ENCODE assay signal across 40 cellular contexts in genomic region chr20:13947719-13948118, GRCh38. TPM values are rescaled to one million over a fixed set of nuclear protein-coding genes. Genes with fewer than 3 reads are reported as not detected.
"Had no signal": no experiment of that assay in that cellular context is flagged by ENCODE, and none has a peak within 500 bp of the region (broad histone marks: within the 10 kb centered on the region; RNA-seq: fewer than 3 reads in every experiment).

No MANE protein-coding gene starts in this region.

- H3K27ac ChIP-seq: adrenal gland, ascending aorta, body of pancreas, brain microvascular endothelial cell, breast epithelium, cardiac muscle cell had no signal

- H3K27me3 ChIP-seq: adrenal gland, ascending aorta, body of pancreas, brain microvascular endothelial cell, breast epithelium, cardiac muscle cell had no signal

- H3K4me3 Mint-ChIP-seq: activated naive CD4-positive, alpha-beta T cell treated with anti-CD3 and anti-CD28 coated beads for 36 hours; activated naive CD4-positive, alpha-beta T cell treated with anti-CD3 and anti-CD28 coated beads, Interleukin-2, amount 10 ng/mL, durations not matched to agents 7 days and 5 days; activated naive CD4-positive, alpha-beta T cell treated with anti-CD3 and anti-CD28 coated beads, Interleukin-2, amount 50 U/mL, for 24 hours; activated naive CD8-positive, alpha-beta T cell; activated naive CD8-positive, alpha-beta T cell treated with anti-CD3 and anti-CD28 coated beads for 36 hours; activated naive CD8-positive, alpha-beta T cell treated with anti-CD3 and anti-CD28 coated beads, Interleukin-2, amount 10 ng/mL, durations not matched to agents 7 days and 5 days; activated naive CD8-positive, alpha-beta T cell treated with anti-CD3 and anti-CD28 coated beads, Interleukin-2, amount 50 U/mL, for 24 hours; activated T-cell treated with anti-CD3 and anti-CD28 coated beads, Interleukin-2, amount 50 U/mL, for 24 hours; activated T-cell treated with anti-CD3 and anti-CD28 coated beads, Interleukin-2, amount 50 U/mL, for 4 hours; activated T-cell treated with anti-CD3 and anti-CD28 coated beads, Interleukin-2, amount 50 U/mL, for 72 hours; activated T-helper 1 cell treated with anti-CD3 and anti-CD28 coated beads, Interleukin-12 subunit alpha, Interleukin-12 subunit beta, Interleukin-2, Interleukin-4 antibody, amounts not matched to agents 30 ng/mL and 10 ng/mL and 1 ng/mL, durations not matched to agents 14 hours and 24 hours and 36 hours; activated T-helper 17 cell treated with anti-CD3 and anti-CD28 coated beads, Interleukin-2, amount 50 U/mL, for 72 hours; brain; central memory CD8-positive, alpha-beta T cell had no signal

- H3K4me1 Mint-ChIP-seq: activated naive CD4-positive, alpha-beta T cell treated with anti-CD3 and anti-CD28 coated beads, Interleukin-2, amount 10 ng/mL, durations not matched to agents 7 days and 5 days; activated naive CD4-positive, alpha-beta T cell treated with anti-CD3 and anti-CD28 coated beads, Interleukin-2, amount 50 U/mL, for 24 hours; activated naive CD8-positive, alpha-beta T cell treated with anti-CD3 and anti-CD28 coated beads for 36 hours; activated naive CD8-positive, alpha-beta T cell treated with anti-CD3 and anti-CD28 coated beads, Interleukin-2, amount 10 ng/mL, durations not matched to agents 7 days and 5 days; activated naive CD8-positive, alpha-beta T cell treated with anti-CD3 and anti-CD28 coated beads, Interleukin-2, amount 50 U/mL, for 24 hours; activated T-helper 17 cell treated with anti-CD3 and anti-CD28 coated beads, Interleukin-2, amount 50 U/mL, for 72 hours; brain; central memory CD8-positive, alpha-beta T cell had no signal

- H3K27me3 Mint-ChIP-seq: activated naive CD4-positive, alpha-beta T cell treated with anti-CD3 and anti-CD28 coated beads, Interleukin-2, amount 10 ng/mL, durations not matched to agents 7 days and 5 days; activated naive CD8-positive, alpha-beta T cell treated with anti-CD3 and anti-CD28 coated beads, Interleukin-2, amount 10 ng/mL, durations not matched to agents 7 days and 5 days; activated naive CD8-positive, alpha-beta T cell treated with anti-CD3 and anti-CD28 coated beads, Interleukin-2, amount 50 U/mL, for 24 hours; activated T-cell treated with anti-CD3 and anti-CD28 coated beads, Interleukin-2, amount 50 U/mL, for 24 hours; activated T-helper 17 cell treated with anti-CD3 and anti-CD28 coated beads, Interleukin-2, amount 50 U/mL, for 72 hours; central memory CD8-positive, alpha-beta T cell had no signal

- H3K4me3 ChIP-seq: adrenal gland, ascending aorta, body of pancreas, breast epithelium, cardiac muscle cell had no signal

- ATAC-seq: activated naive CD4-positive, alpha-beta T cell treated with anti-CD3 and anti-CD28 coated beads, Interleukin-2, amount 50 U/mL, for 72 hours; activated naive CD8-positive, alpha-beta T cell treated with anti-CD3 and anti-CD28 coated beads, Interleukin-2, amount 50 U/mL, for 24 hours; activated T-cell treated with anti-CD3 and anti-CD28 coated beads, Interleukin-2, amount 50 U/mL, for 4 hours; activated T-cell treated with anti-CD3 and anti-CD28 coated beads, Interleukin-2, amount 50 U/mL, for 72 hours; activated T-helper 17 cell treated with anti-CD3 and anti-CD28 coated beads, Interleukin-2, amount 50 U/mL, for 72 hours; body of pancreas had no signal

- H3K27ac Mint-ChIP-seq: activated naive CD4-positive, alpha-beta T cell treated with anti-CD3 and anti-CD28 coated beads for 36 hours; activated naive CD4-positive, alpha-beta T cell treated with anti-CD3 and anti-CD28 coated beads, Interleukin-2, amount 10 ng/mL, durations not matched to agents 7 days and 5 days; activated naive CD4-positive, alpha-beta T cell treated with anti-CD3 and anti-CD28 coated beads, Interleukin-2, amount 50 U/mL, for 24 hours; activated naive CD4-positive, alpha-beta T cell treated with anti-CD3 and anti-CD28 coated beads, Interleukin-2, amount 50 U/mL, for 72 hours; activated naive CD8-positive, alpha-beta T cell; activated naive CD8-positive, alpha-beta T cell treated with anti-CD3 and anti-CD28 coated beads for 36 hours; activated naive CD8-positive, alpha-beta T cell treated with anti-CD3 and anti-CD28 coated beads, Interleukin-2, amount 10 ng/mL, durations not matched to agents 7 days and 5 days; activated naive CD8-positive, alpha-beta T cell treated with anti-CD3 and anti-CD28 coated beads, Interleukin-2, amount 50 U/mL, for 24 hours; activated T-cell treated with anti-CD3 and anti-CD28 coated beads, Interleukin-2, amount 50 U/mL, for 24 hours; activated T-cell treated with anti-CD3 and anti-CD28 coated beads, Interleukin-2, amount 50 U/mL, for 72 hours; activated T-helper 1 cell treated with anti-CD3 and anti-CD28 coated beads, Interleukin-12 subunit alpha, Interleukin-12 subunit beta, Interleukin-2, Interleukin-4 antibody, amounts not matched to agents 30 ng/mL and 10 ng/mL and 1 ng/mL, durations not matched to agents 14 hours and 24 hours and 36 hours; activated T-helper 17 cell treated with anti-CD3 and anti-CD28 coated beads, Interleukin-2, amount 50 U/mL, for 72 hours; activated T-helper 2 cell treated with anti-CD3 and anti-CD28 coated beads, Interferon-gamma antibody, Interleukin-2, Interleukin-4, amounts not matched to agents 10 μg/mL and 5 μg/mL and 100 μg/mL, durations not matched to agents 14 hours and 24 hours and 36 hours; brain had no signal

- H3K36me3 Mint-ChIP-seq: activated naive CD4-positive, alpha-beta T cell treated with anti-CD3 and anti-CD28 coated beads, Interleukin-2, amount 10 ng/mL, durations not matched to agents 7 days and 5 days; activated naive CD4-positive, alpha-beta T cell treated with anti-CD3 and anti-CD28 coated beads, Interleukin-2, amount 50 U/mL, for 24 hours; activated naive CD4-positive, alpha-beta T cell treated with anti-CD3 and anti-CD28 coated beads, Interleukin-2, amount 50 U/mL, for 72 hours; activated naive CD8-positive, alpha-beta T cell; activated naive CD8-positive, alpha-beta T cell treated with anti-CD3 and anti-CD28 coated beads for 36 hours; activated naive CD8-positive, alpha-beta T cell treated with anti-CD3 and anti-CD28 coated beads, Interleukin-2, amount 10 ng/mL, durations not matched to agents 7 days and 5 days; brain had no signal

- H3K4me1 ChIP-seq: adrenal gland, ascending aorta, body of pancreas, breast epithelium had no signal

- H3K9me3 ChIP-seq: adrenal gland, ascending aorta, body of pancreas, breast epithelium had no signal

- H3K36me3 ChIP-seq: adrenal gland, ascending aorta, brain microvascular endothelial cell, breast epithelium, cardiac muscle cell had no signal

- H3K9me3 Mint-ChIP-seq: activated naive CD8-positive, alpha-beta T cell treated with anti-CD3 and anti-CD28 coated beads, Interleukin-2, amount 50 U/mL, for 24 hours; activated T-cell treated with anti-CD3 and anti-CD28 coated beads, Interleukin-2, amount 50 U/mL, for 4 hours; activated T-helper 1 cell treated with anti-CD3 and anti-CD28 coated beads, Interleukin-12 subunit alpha, Interleukin-12 subunit beta, Interleukin-2, Interleukin-4 antibody, amounts not matched to agents 30 ng/mL and 10 ng/mL and 1 ng/mL, durations not matched to agents 14 hours and 24 hours and 36 hours; activated T-helper 2 cell treated with anti-CD3 and anti-CD28 coated beads, Interferon-gamma antibody, Interleukin-2, Interleukin-4, amounts not matched to agents 10 μg/mL and 5 μg/mL and 100 μg/mL, durations not matched to agents 14 hours and 24 hours and 36 hours had no signal

- DNase-seq: activated effector memory CD4-positive, alpha-beta T cell treated with anti-CD3 and anti-CD28 coated beads, Interleukin-2, amount 50 U/mL, for 16 hours; activated effector memory CD4-positive, alpha-beta T cell treated with Interleukin-2 at 50 U/mL for 16 hours; activated gamma-delta T cell; activated gamma-delta T cell treated with Interleukin-2 at 50 U/mL for 16 hours; activated naive CD4-positive, alpha-beta T cell; activated naive CD4-positive, alpha-beta T cell treated with anti-CD3 and anti-CD28 coated beads for 36 hours; activated naive CD4-positive, alpha-beta T cell treated with anti-CD3 and anti-CD28 coated beads, Interleukin-2, amount 10 ng/mL, durations not matched to agents 7 days and 5 days; activated naive CD4-positive, alpha-beta T cell treated with anti-CD3 and anti-CD28 coated beads, Interleukin-2, amount 50 U/mL, for 16 hours; activated naive CD4-positive, alpha-beta T cell treated with Interleukin-2 at 50 U/mL for 16 hours; activated naive CD8-positive, alpha-beta T cell treated with anti-CD3 and anti-CD28 coated beads for 36 hours; activated naive CD8-positive, alpha-beta T cell treated with anti-CD3 and anti-CD28 coated beads, Interleukin-2, amount 10 ng/mL, durations not matched to agents 7 days and 5 days; activated naive CD8-positive, alpha-beta T cell treated with anti-CD3 and anti-CD28 coated beads, Interleukin-2, amount 50 U/mL, for 24 hours; activated T-cell treated with anti-CD3 and anti-CD28 coated beads for 4 hours; activated T-cell treated with anti-CD3 and anti-CD28 coated beads, Interleukin-2, amount 50 U/mL, for 1 hour; activated T-cell treated with anti-CD3 and anti-CD28 coated beads, Interleukin-2, amount 50 U/mL, for 24 hours; activated T-cell treated with anti-CD3 and anti-CD28 coated beads, Interleukin-2, amount 50 U/mL, for 4 hours; activated T-cell treated with anti-CD3 and anti-CD28 coated beads, Interleukin-2, amount 50 U/mL, for 48 hours; activated T-cell treated with anti-CD3 and anti-CD28 coated beads, Interleukin-2, amount 50 U/mL, for 72 hours; adrenal gland; amniotic stem cell; amygdala; anterior cingulate cortex; aorta; body of pancreas; brain microvascular endothelial cell; caudate nucleus; central memory CD4-positive, alpha-beta T cell had no signal

RNA-seq across cellular contexts. Expression of gene SEL1L2, which starts 42.7 kb away (rescaled TPM):
- total RNA-seq: activated naive CD4-positive, alpha-beta T cell treated with anti-CD3 and anti-CD28 coated beads for 36 hours; activated naive CD4-positive, alpha-beta T cell treated with anti-CD3 and anti-CD28 coated beads, Interleukin-2, amount 50 U/mL, for 72 hours; activated naive CD8-positive, alpha-beta T cell treated with anti-CD3 and anti-CD28 coated beads for 36 hours; activated naive CD8-positive, alpha-beta T cell treated with anti-CD3 and anti-CD28 coated beads, Interleukin-2, amount 10 ng/mL, durations not matched to agents 7 days and 5 days; activated T-cell treated with anti-CD3 and anti-CD28 coated beads, Interleukin-2, amount 50 U/mL, for 4 hours; activated T-cell treated with anti-CD3 and anti-CD28 coated beads, Interleukin-2, amount 50 U/mL, for 72 hours; activated T-helper 1 cell treated with anti-CD3 and anti-CD28 coated beads, Interleukin-12 subunit alpha, Interleukin-12 subunit beta, Interleukin-2, Interleukin-4 antibody, amounts not matched to agents 30 ng/mL and 10 ng/mL and 1 ng/mL, durations not matched to agents 14 hours and 24 hours and 36 hours; activated T-helper 17 cell treated with anti-CD3 and anti-CD28 coated beads, Interleukin-2, amount 50 U/mL, for 72 hours; activated T-helper 2 cell treated with anti-CD3 and anti-CD28 coated beads, Interferon-gamma antibody, Interleukin-2, Interleukin-4, amounts not matched to agents 10 μg/mL and 5 μg/mL and 100 μg/mL, durations not matched to agents 14 hours and 24 hours and 36 hours; ascending aorta; astrocyte; body of pancreas; bronchial epithelial cell; cardiac muscle cell had no signal
- polyA plus RNA-seq: cardiac muscle cell had no signal

RNA-seq across cellular contexts. Expression of gene MACROD2, which starts 47.6 kb away (rescaled TPM):
- total RNA-seq: activated naive CD4-positive, alpha-beta T cell treated with anti-CD3 and anti-CD28 coated beads for 36 hours; activated naive CD4-positive, alpha-beta T cell treated with anti-CD3 and anti-CD28 coated beads, Interleukin-2, amount 50 U/mL, for 72 hours; activated naive CD8-positive, alpha-beta T cell treated with anti-CD3 and anti-CD28 coated beads, Interleukin-2, amount 10 ng/mL, durations not matched to agents 7 days and 5 days; activated T-cell treated with anti-CD3 and anti-CD28 coated beads, Interleukin-2, amount 50 U/mL, for 72 hours; activated T-helper 1 cell treated with anti-CD3 and anti-CD28 coated beads, Interleukin-12 subunit alpha, Interleukin-12 subunit beta, Interleukin-2, Interleukin-4 antibody, amounts not matched to agents 30 ng/mL and 10 ng/mL and 1 ng/mL, durations not matched to agents 14 hours and 24 hours and 36 hours; activated T-helper 17 cell treated with anti-CD3 and anti-CD28 coated beads, Interleukin-2, amount 50 U/mL, for 72 hours; activated T-helper 2 cell treated with anti-CD3 and anti-CD28 coated beads, Interferon-gamma antibody, Interleukin-2, Interleukin-4, amounts not matched to agents 10 μg/mL and 5 μg/mL and 100 μg/mL, durations not matched to agents 14 hours and 24 hours and 36 hours had no signal
